ENCODE assay signal across 8 cellular contexts in the genomic region with DNA sequence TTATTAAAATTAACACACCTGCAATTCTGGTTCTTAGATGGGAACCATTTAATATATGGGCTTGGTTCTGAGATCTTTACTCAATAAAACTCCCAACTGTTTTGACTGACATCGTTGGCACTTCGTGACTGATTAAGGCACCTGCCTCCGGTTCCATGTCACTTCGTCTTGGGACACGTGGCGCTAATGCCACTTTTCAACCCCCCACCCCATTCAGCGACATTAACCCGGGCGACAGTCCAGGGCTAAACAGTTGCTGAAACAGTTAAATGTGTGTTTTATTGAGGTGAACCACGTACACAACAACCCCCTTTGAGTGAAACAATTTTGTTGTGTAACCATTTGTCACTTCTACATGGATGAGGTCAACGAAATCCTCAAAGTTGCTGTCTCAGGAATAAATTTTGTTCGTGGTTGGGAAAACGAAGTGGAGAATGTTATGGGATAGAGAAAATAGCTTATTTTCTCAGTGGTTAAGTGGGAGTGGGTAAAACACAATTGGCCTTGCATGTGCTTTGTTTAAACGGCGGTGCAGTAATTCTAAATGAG. TPM values are rescaled to one million over a fixed set of nuclear protein-coding genes. Genes with fewer than 3 reads are reported as not detected.
DNase-seq lines count a peak whose midpoint lies in the region; ATAC-seq and TF ChIP-seq lines count a peak whose summit lies in the region.

No MANE protein-coding gene starts in this region.

- no peaks in the 10 kb centered on the region for H3K27me3 ChIP-seq in BJ (ENCODE audit: control insufficient read depth, insufficient read depth, low read length)
- H3K27me3 ChIP-seq in Loucy (ENCODE audit: insufficient read depth, low read length, poor library complexity, severe bottlenecking) = no peaks in the 10 kb centered on the region
- H3K27me3 ChIP-seq in naive thymus-derived CD4-positive, alpha-beta T cell (ENCODE audit: control insufficient read depth in 2 of 2, insufficient read depth in 2 of 2, low read length in 2 of 2) = no peaks in the 10 kb centered on the region

- POLR2A ChIA-PET in BJ (lab: Charles Lee) = interaction anchor here (0.5 kb wide), 1 partner anchor 362 kb away, joined by 6 read pairs; no protein-coding TSS in a partner anchor
- POLR2A ChIA-PET in naive thymus-derived CD4-positive, alpha-beta T cell (lab: Charles Lee) = interaction anchor here (0.6 to 2.7 kb wide), 6 partner anchors 8 to 113 kb away, joined by 3 to 37 read pairs (median 6); a partner anchor contains a TSS

- H3K4me3 ChIP-seq in BJ (ENCODE audit: low read depth, low read length) (peak overlapping the region; percentile 84), Loucy (ENCODE audit: low read length, poor library complexity, severe bottlenecking) (peak overlapping the region; percentile 84)
- H3K4me3 ChIP-seq in naive thymus-derived CD4-positive, alpha-beta T cell (ENCODE audit: low read length) = peak overlapping the region; percentile 61

- H3K4me2 ChIP-seq in Loucy (ENCODE audit: low read depth, low read length, poor library complexity, severe bottlenecking) = peak overlapping the region; percentile 88

- CTCF ChIA-PET in BJ (lab: Yijun Ruan, JAX) = interaction anchor here (1.0 kb wide), 1 partner anchor 249 kb away, joined by 4 read pairs; no protein-coding TSS in a partner anchor
- CTCF ChIA-PET in naive thymus-derived CD4-positive, alpha-beta T cell (lab: Charles Lee) = no interaction called here

- H3K27ac Mint-ChIP-seq in chondrocyte (ENCODE audit: unreplicated experiment) = peak overlapping the region; percentile 99
- H3K27ac Mint-ChIP-seq in naive thymus-derived CD4-positive, alpha-beta T cell = peak overlapping the region; percentile 90 to 98 (median 95)

- H3K79me2 ChIP-seq in Loucy (ENCODE audit: insufficient read depth, low read length) = peaks cover 21% of the 10 kb centered on the region

- H3K9me2 ChIP-seq in Loucy (replicated peaks; ENCODE audit: low read depth, low read length) = no peaks in the 10 kb centered on the region

- 0 out of 2 replicates have a peak, but pooled peaks cover 1% of the 10 kb centered on the region for H3F3A ChIP-seq in Loucy (ENCODE audit: low read depth)

- H3K36me3 ChIP-seq in BJ (ENCODE audit: control insufficient read depth, insufficient read depth, low read length) (no peaks in the 10 kb centered on the region), Loucy (ENCODE audit: insufficient read depth, low read length) (no peaks in the 10 kb centered on the region)
- peaks cover 0 to 6% (median 0%) of the 10 kb centered on the region in 3 experiments for H3K36me3 ChIP-seq in naive thymus-derived CD4-positive, alpha-beta T cell (ENCODE audit: control insufficient read depth in 2 of 3, insufficient read depth in 3 of 3, low read length in 3 of 3)

- H3K9me3 ChIP-seq in Loucy (ENCODE audit: insufficient read depth, low read depth, low read length) = no peaks in the 10 kb centered on the region
- H3K9me3 ChIP-seq in naive thymus-derived CD4-positive, alpha-beta T cell (ENCODE audit: control insufficient read depth in 2 of 3, low read length in 3 of 3) = no peaks in the 10 kb centered on the region

- H4K20me1 ChIP-seq in Loucy (ENCODE audit: insufficient read depth, low read length, poor library complexity, severe bottlenecking) = no peaks in the 10 kb centered on the region

- peak overlapping the region; percentile 83 for H3K4me3 Mint-ChIP-seq in chondrocyte (ENCODE audit: unreplicated experiment)
- H3K4me3 Mint-ChIP-seq in naive thymus-derived CD4-positive, alpha-beta T cell = peak overlapping the region; percentile 82 to 95 (median 91)

- intact Hi-C loops in naive thymus-derived CD4-positive, alpha-beta T cell (cut with micrococcal nuclease) = loop anchor here in 1 of 2 donors (2.0 to 10.0 kb wide), 4 partner anchors 48 to 1430 kb away; a partner anchor contains a TSS

- TF ChIP-seq CTCF in BJ (IDR thresholded peaks at IDR 0.05; ENCODE audit: insufficient read depth, low read depth, low read length) (no peak), Loucy (conservative IDR thresholded peaks at IDR 0.05; ENCODE audit: low read length) (no peak), chondrocyte (IDR thresholded peaks at IDR 0.05) (no peak)

- no peaks in the 10 kb centered on the region for H3K27me3 Mint-ChIP-seq in chondrocyte (ENCODE audit: low read depth)
- H3K27me3 Mint-ChIP-seq in naive thymus-derived CD4-positive, alpha-beta T cell = no peaks in the 10 kb centered on the region

- peak overlapping the region; percentile 93 for H3K9ac ChIP-seq in Loucy (ENCODE audit: low read depth, low read length, poor library complexity, severe bottlenecking)

- peak overlapping the region; percentile 94 for H3K27ac ChIP-seq in naive thymus-derived CD4-positive, alpha-beta T cell (ENCODE audit: low read depth, low read length)

- ATAC-seq in naive thymus-derived CD4-positive, alpha-beta T cell = no peak
- no peak for ATAC-seq in GM21825 (IDR thresholded peaks at IDR 0.05; ENCODE audit: unreplicated experiment)
- ATAC-seq in GM19023 (IDR thresholded peaks at IDR 0.05; ENCODE audit: unreplicated experiment) = no peak

- DNase-seq in BJ (ENCODE audit: low read depth) = no peak
- no peak for DNase-seq in chondrocyte (ENCODE audit: low spot score)
- peak in 1 of 9 donors; percentile 10 for DNase-seq in naive thymus-derived CD4-positive, alpha-beta T cell
- no peak for DNase-seq in NCI-H128 (lab: John Stamatoyannopoulos, UW; ENCODE audit: unreplicated experiment)
- DNase-seq in central memory CD4-positive, alpha-beta T cell = no peak

- H3K9me3 Mint-ChIP-seq in chondrocyte (ENCODE audit: low read depth) = peaks cover 3% of the 10 kb centered on the region
- H3K9me3 Mint-ChIP-seq in naive thymus-derived CD4-positive, alpha-beta T cell = peaks cover 0 to 2% (median 0%) of the 10 kb centered on the region in 11 donors

- peaks cover 46% of the 10 kb centered on the region for H3K4me1 Mint-ChIP-seq in chondrocyte (ENCODE audit: low read depth)
- H3K4me1 Mint-ChIP-seq in naive thymus-derived CD4-positive, alpha-beta T cell = peaks cover 22 to 53% (median 47%) of the 10 kb centered on the region in 7 donors

- H3K4me1 ChIP-seq in Loucy (ENCODE audit: insufficient read depth, low read length, poor library complexity, severe bottlenecking) = peaks cover 60% of the 10 kb centered on the region
- peaks cover 5 to 19% of the 10 kb centered on the region in 2 donors for H3K4me1 ChIP-seq in naive thymus-derived CD4-positive, alpha-beta T cell (ENCODE audit: control insufficient read depth in 2 of 2, insufficient read depth in 2 of 2, low read length in 2 of 2)

- peak overlapping the region; percentile 82 for H2AFZ ChIP-seq in Loucy (ENCODE audit: low read length)

- H3K36me3 Mint-ChIP-seq in chondrocyte (ENCODE audit: low read depth) = no peaks in the 10 kb centered on the region
- H3K36me3 Mint-ChIP-seq in naive thymus-derived CD4-positive, alpha-beta T cell = peaks cover 0 to 11% (median 0%) of the 10 kb centered on the region in 5 donors

RNA-seq across cellular contexts. Expression of a gene that starts 9.9 kb away (rescaled TPM):
- polyA plus RNA-seq in BJ (2011; rRNA removed) = 472 and 596 TPM in 2 replicates
- polyA minus RNA-seq in BJ (2011; rRNA and poly(A)+ RNA removed) = 293 and 317 TPM in 2 replicates
- 580 to 614 TPM (median 596 TPM) in 3 replicates for total RNA-seq in chondrocyte
- 100 to 1,000 TPM; 157 to 269 (median 175) TPM for total RNA-seq in naive thymus-derived CD4-positive, alpha-beta T cell
- polyA plus RNA-seq in naive thymus-derived CD4-positive, alpha-beta T cell = 100 to 1,000 TPM in 1 of 2 donors, 10 to 100 TPM in 1; 61.5 to 122 TPM
